ENCODE assay signal across 18 cellular contexts in genomic region chr2:230693411-230693810, GRCh38. TPM values are rescaled to one million over a fixed set of nuclear protein-coding genes. Genes with fewer than 3 reads are reported as not detected.
DNase-seq lines count a peak whose midpoint lies in the region; ATAC-seq, FAIRE-seq and TF ChIP-seq lines count a peak whose summit lies in the region.
"Had no signal": no experiment of that assay in that cellular context is flagged by ENCODE, and none has a peak within 500 bp of the region (broad histone marks: within the 10 kb centered on the region; RNA-seq: fewer than 3 reads in every experiment).

No MANE protein-coding gene starts in this region.

- TF ChIP-seq POLR2A in heart left ventricle (IDR thresholded peaks at IDR 0.05): no peak

- H3K9me3 ChIP-seq in heart left ventricle: no peaks in the 10 kb centered on the region
- no peaks in the 10 kb centered on the region for H3K9me3 ChIP-seq in keratinocyte (ENCODE audit: control insufficient read depth, low read depth, low read length)

- H3K4me1 ChIP-seq in heart left ventricle (peaks cover 0 to 10% (median 0%) of the 10 kb centered on the region in 12 donors), keratinocyte (ENCODE audit: control insufficient read depth, extremely low read depth, insufficient read depth, low read length) (peaks cover 65% of the 10 kb centered on the region)

- no peaks in the 10 kb centered on the region for H3K27me3 Mint-ChIP-seq in activated T-helper 17 cell treated with anti-CD3 and anti-CD28 coated beads, Interleukin-2, amount 50 U/mL, for 72 hours
- H3K27me3 Mint-ChIP-seq: B cell; CD4-positive, CD25-positive, alpha-beta regulatory T cell had no signal

- dilution Hi-C loops in keratinocyte (cut with MboI; ENCODE audit: extremely low pct_ligation_motif_present, low sequenced_read_pairs): no loop called here

- 84 to 86% (median 84%) methylated on average over 6 of the region's 6 CpGs for WGBS in heart left ventricle, 4 donors

- ATAC-seq in heart left ventricle: no peak
- ATAC-seq in activated T-helper 17 cell treated with anti-CD3 and anti-CD28 coated beads, Interleukin-2, amount 50 U/mL, for 72 hours (replicated peaks): no peak
- ATAC-seq in GM18498 (IDR thresholded peaks at IDR 0.05; ENCODE audit: unreplicated experiment): no peak
- no peak for ATAC-seq in GM21526 (IDR thresholded peaks at IDR 0.05; ENCODE audit: low FRiP score, unreplicated experiment)
- ATAC-seq in HG02588 (IDR thresholded peaks at IDR 0.05; ENCODE audit: unreplicated experiment): no peak
- ATAC-seq: GM23338, HCT116 had no signal

- H2AFZ ChIP-seq in keratinocyte (ENCODE audit: control insufficient read depth, low read length): no peak overlapping the region
- H2AFZ ChIP-seq: GM23338 had no signal

- no peak overlapping the region for H3K4me3 Mint-ChIP-seq in activated T-helper 17 cell treated with anti-CD3 and anti-CD28 coated beads, Interleukin-2, amount 50 U/mL, for 72 hours
- H3K4me3 Mint-ChIP-seq: B cell, GM23338 had no signal

- H3K36me3 ChIP-seq in heart left ventricle (no peaks in the 10 kb centered on the region), keratinocyte (ENCODE audit: control insufficient read depth in 2 of 2, extremely low read depth in 1 of 2, insufficient read depth in 2 of 2, low read length in 2 of 2) (no peaks in the 10 kb centered on the region)

- H3K9ac ChIP-seq in keratinocyte (ENCODE audit: control insufficient read depth, extremely low read depth, insufficient read depth, low read length): peak overlapping the region; percentile 36

- no peaks in the 10 kb centered on the region for H3K27me3 ChIP-seq in heart left ventricle
- H3K27me3 ChIP-seq in keratinocyte (ENCODE audit: control insufficient read depth, extremely low read depth, insufficient read depth, low read length): no peaks in the 10 kb centered on the region

- H3K4me2 ChIP-seq in keratinocyte (ENCODE audit: control insufficient read depth, extremely low read depth, insufficient read depth, low read depth, low read length): peak overlapping the region; percentile 39
- H3K4me2 ChIP-seq: GM23338 had no signal

- DNase-seq in cardiac septum (ENCODE audit: low spot score) (peak; percentile 1), heart left ventricle (no peak), keratinocyte (ENCODE audit: low read depth, low spot score) (no peak)
- DNase-seq: CD4-positive, CD25-positive, alpha-beta regulatory T cell; KG1; NCI-H1048; NCI-H146; NCI-H2081; NCI-H748 treated with DMSO at 0.1 percent for 48 hours; OCI-M1; RPMI8226 had no signal

- H3K4me1 Mint-ChIP-seq in activated T-helper 17 cell treated with anti-CD3 and anti-CD28 coated beads, Interleukin-2, amount 50 U/mL, for 72 hours: no peaks in the 10 kb centered on the region
- H3K4me1 Mint-ChIP-seq: B cell had no signal

- no peaks in the 10 kb centered on the region for H3K9me1 ChIP-seq in keratinocyte (ENCODE audit: control insufficient read depth, extremely low read depth, insufficient read depth, low read length)

- H3K79me2 ChIP-seq in keratinocyte (ENCODE audit: control insufficient read depth, insufficient read depth, low read length): no peaks in the 10 kb centered on the region

- no peaks in the 10 kb centered on the region for H3K9me3 Mint-ChIP-seq in activated T-helper 17 cell treated with anti-CD3 and anti-CD28 coated beads, Interleukin-2, amount 50 U/mL, for 72 hours
- H3K9me3 Mint-ChIP-seq: GM23338 had no signal

- FAIRE-seq in keratinocyte (lab: Jason Lieb, UNC): peak; percentile 90

- H3K4me3 ChIP-seq in heart left ventricle (no peak overlapping the region), keratinocyte (ENCODE audit: control insufficient read depth in 2 of 3, extremely low read depth in 1 of 3, insufficient read depth in 2 of 3, low read depth in 1 of 3, low read length in 3 of 3) (no peak overlapping the region)
- H3K4me3 ChIP-seq: GM23338 had no signal

- intact Hi-C loops in cardiac septum (cut with DNase I) (no loop called here), heart left ventricle (cut with DNase I) (no loop called here)

- H3K27ac Mint-ChIP-seq in activated T-helper 17 cell treated with anti-CD3 and anti-CD28 coated beads, Interleukin-2, amount 50 U/mL, for 72 hours: peak overlapping the region; percentile 1
- H3K27ac Mint-ChIP-seq: B cell, GM23338 had no signal

- H3K27ac ChIP-seq in heart left ventricle (no peak overlapping the region), keratinocyte (ENCODE audit: control insufficient read depth, insufficient read depth, low read length) (peak overlapping the region; percentile 81)

- no peaks in the 10 kb centered on the region for H3K36me3 Mint-ChIP-seq in activated T-helper 17 cell treated with anti-CD3 and anti-CD28 coated beads, Interleukin-2, amount 50 U/mL, for 72 hours (ENCODE audit: low read depth)
- H3K36me3 Mint-ChIP-seq: CD4-positive, CD25-positive, alpha-beta regulatory T cell had no signal

- no peaks in the 10 kb centered on the region for H4K20me1 ChIP-seq in keratinocyte (ENCODE audit: control insufficient read depth, extremely low read depth, insufficient read depth, low read length)

- TF ChIP-seq CTCF in heart left ventricle (IDR thresholded peaks at IDR 0.05) (no peak), keratinocyte (optimal IDR thresholded peaks at IDR 0.05 in 1 of 3, IDR thresholded peaks at IDR 0.05 in 1 of 3, conservative IDR thresholded peaks at IDR 0.05 in 1 of 3; ENCODE audit: extremely low read depth in 1 of 3, insufficient read depth in 2 of 3, low read length in 3 of 3) (no peak)

RNA-seq across cellular contexts. Expression of gene CAB39, which starts 19.2 kb away (rescaled TPM):
- total RNA-seq in cardiac septum (75.1 TPM), heart left ventricle (10 to 100 TPM; 64.3 to 99.2 (median 84.8) TPM)
- polyA plus RNA-seq in heart left ventricle (10 to 100 TPM; 28.6 to 48.7 TPM), keratinocyte (77.1 to 120 TPM (median 77.7 TPM) in 3 replicates)
- 100 to 1,000 TPM in 1 of 2 donors, 10 to 100 TPM in 1; 93.3 to 137 TPM for total RNA-seq in activated T-helper 17 cell treated with anti-CD3 and anti-CD28 coated beads, Interleukin-2, amount 50 U/mL, for 72 hours
- 98.7 TPM for polyA plus RNA-seq in keratinocyte (2011; ENCODE audit: low read depth)
- polyA plus RNA-seq in keratinocyte (2011; cell fraction: cytosol; rRNA removed): 60.1 and 121 TPM in 2 replicates
- polyA plus RNA-seq in keratinocyte (2011; cell fraction: nucleus; rRNA removed): 91.8 and 105 TPM in 2 replicates
- polyA plus RNA-seq in keratinocyte (2012; ENCODE audit: low replicate concordance): 75.0 and 81.2 TPM in 2 replicates
- polyA minus RNA-seq in keratinocyte: 59.3 to 159 TPM (median 79.1 TPM) in 3 replicates
- 87.7 TPM for polyA minus RNA-seq in keratinocyte (2011; cell fraction: cytosol; rRNA and poly(A)+ RNA removed)
- polyA minus RNA-seq in keratinocyte (2011; cell fraction: nucleus; rRNA and poly(A)+ RNA removed): 67.4 and 142 TPM in 2 replicates
